15 cellular contexts compared by ENCODE assay signal in genomic region chr6:1574083-1574761, GRCh38. TPM values are rescaled to one million over a fixed set of nuclear protein-coding genes. Genes with fewer than 3 reads are reported as not detected.
A peak's percentile ranks its signal among the peaks of the same experiment; 100 is the strongest.
DNase-seq lines count a peak whose midpoint lies in the region; ATAC-seq and TF ChIP-seq lines count a peak whose summit lies in the region.
"Had no signal": no experiment of that assay in that cellular context is flagged by ENCODE, and none has a peak within 500 bp of the region (broad histone marks: within the 10 kb centered on the region; RNA-seq: fewer than 3 reads in every experiment).

No MANE protein-coding gene starts in this region.

- no peak overlapping the region for H3K27ac Mint-ChIP-seq in activated CD8-positive, alpha-beta memory T cell treated with anti-CD3 and anti-CD28 coated beads, Interleukin-2, amount 10 ng/mL, durations not matched to agents 7 days and 5 days
- no peak overlapping the region for H3K27ac Mint-ChIP-seq in endodermal cell
- H3K27ac Mint-ChIP-seq: activated CD4-positive, alpha-beta memory T cell treated with anti-CD3 and anti-CD28 coated beads, Interleukin-2, amount 10 ng/mL, durations not matched to agents 7 days and 5 days; CD4-positive, alpha-beta T cell had no signal

- no peak overlapping the region for H3K4me3 ChIP-seq in endodermal cell (ENCODE audit: low read length)
- H3K4me3 ChIP-seq in mesodermal cell (ENCODE audit: extremely low read depth, insufficient read depth, low read length, poor library complexity, severe bottlenecking) = no peak overlapping the region
- H3K4me3 ChIP-seq in thoracic aorta = no peak overlapping the region
- H3K4me3 ChIP-seq in Peyer's patch = no peak overlapping the region
- H3K4me3 ChIP-seq in spleen = no peak overlapping the region

- H3K27ac ChIP-seq in endodermal cell (ENCODE audit: low read depth, low read length) (no peak overlapping the region), mesodermal cell (ENCODE audit: low read depth, low read length, severe bottlenecking) (peak overlapping the region; percentile 61), thoracic aorta (peak overlapping the region; percentile 82 to 84), Peyer's patch (no peak overlapping the region), spleen (no peak overlapping the region)
- H3K27ac ChIP-seq: 22Rv1, neutrophil had no signal

- intact Hi-C loops in spleen (cut with DNase I; ENCODE audit: low total_unique reads) = no loop called here

- no peaks in the 10 kb centered on the region for H3K4me1 Mint-ChIP-seq in activated CD8-positive, alpha-beta memory T cell treated with anti-CD3 and anti-CD28 coated beads, Interleukin-2, amount 10 ng/mL, durations not matched to agents 7 days and 5 days
- peaks cover 25% of the 10 kb centered on the region for H3K4me1 Mint-ChIP-seq in endodermal cell
- H3K4me1 Mint-ChIP-seq: activated CD4-positive, alpha-beta memory T cell treated with anti-CD3 and anti-CD28 coated beads, Interleukin-2, amount 10 ng/mL, durations not matched to agents 7 days and 5 days had no signal

- TF ChIP-seq CTCF in endodermal cell (conservative IDR thresholded peaks at IDR 0.05) (no peak), thoracic aorta (IDR thresholded peaks at IDR 0.05) (no peak), Peyer's patch (IDR thresholded peaks at IDR 0.05) (no peak), spleen (IDR thresholded peaks at IDR 0.05 in 8 of 11, conservative IDR thresholded peaks at IDR 0.05 in 3 of 11) (no peak)

- DNase-seq in activated CD8-positive, alpha-beta memory T cell treated with anti-CD3 and anti-CD28 coated beads, Interleukin-2, amount 10 ng/mL, durations not matched to agents 7 days and 5 days = peak; percentile 9
- DNase-seq in activated CD8-positive, alpha-beta memory T cell treated with anti-CD3 and anti-CD28 coated beads, Interleukin-2, amount 50 U/mL, for 48 hours = no peak
- peak; percentile 54 for DNase-seq in endodermal cell
- no peak for DNase-seq in thoracic aorta (ENCODE audit: low spot score)
- DNase-seq in Peyer's patch = no peak
- DNase-seq in NCI-H748 treated with DMSO at 0.1 percent for 48 hours (lab: John Stamatoyannopoulos, UW) = no peak
- DNase-seq in spleen = no peak
- DNase-seq: activated CD4-positive, alpha-beta memory T cell treated with anti-CD3 and anti-CD28 coated beads, Interleukin-2, amount 10 ng/mL, durations not matched to agents 7 days and 5 days; CD4-positive, alpha-beta T cell; mesenchymal stem cell; NK-92 treated with Interleukin-12 subunit alpha and Interleukin-12 subunit beta, amount 100 ng/mL, for 24 hours; stimulated activated naive CD4-positive, alpha-beta T cell had no signal

- H3K4me1 ChIP-seq in endodermal cell (ENCODE audit: control insufficient read depth, insufficient read depth, low read length) (peaks cover 13% of the 10 kb centered on the region), mesodermal cell (ENCODE audit: control insufficient read depth, insufficient read depth, low read length, poor library complexity, severe bottlenecking) (peaks cover 15% of the 10 kb centered on the region), thoracic aorta (ENCODE audit: control insufficient read depth in 1 of 2, low read depth in 2 of 2) (peaks cover 13 to 29% of the 10 kb centered on the region in 2 donors), Peyer's patch (no peaks in the 10 kb centered on the region), spleen (no peaks in the 10 kb centered on the region)

- no peak overlapping the region for H3K4me3 Mint-ChIP-seq in activated CD8-positive, alpha-beta memory T cell treated with anti-CD3 and anti-CD28 coated beads, Interleukin-2, amount 10 ng/mL, durations not matched to agents 7 days and 5 days
- no peak overlapping the region for H3K4me3 Mint-ChIP-seq in endodermal cell
- H3K4me3 Mint-ChIP-seq: activated CD4-positive, alpha-beta memory T cell treated with anti-CD3 and anti-CD28 coated beads, Interleukin-2, amount 10 ng/mL, durations not matched to agents 7 days and 5 days; CD4-positive, alpha-beta T cell had no signal

- CTCF ChIA-PET in activated CD8-positive, alpha-beta memory T cell treated with anti-CD3 and anti-CD28 coated beads, Interleukin-2, amount 10 ng/mL, durations not matched to agents 7 days and 5 days (lab: Charles Lee) = no interaction called here

- no peak overlapping the region for H3K9ac ChIP-seq in endodermal cell (ENCODE audit: extremely low read depth, low read length, poor library complexity, severe bottlenecking)

- H3K9me3 ChIP-seq in endodermal cell (ENCODE audit: control insufficient read depth, low read length) (peaks cover 12% of the 10 kb centered on the region), mesodermal cell (ENCODE audit: control insufficient read depth, low read length) (peaks cover 3% of the 10 kb centered on the region), thoracic aorta (peaks cover 9% of the 10 kb centered on the region), Peyer's patch (no peaks in the 10 kb centered on the region), spleen (peaks cover 4 to 35% (median 29%) of the 10 kb centered on the region in 8 donors)
- H3K9me3 ChIP-seq: neutrophil had no signal

- ATAC-seq in activated CD8-positive, alpha-beta memory T cell treated with anti-CD3 and anti-CD28 coated beads, Interleukin-2, amount 10 ng/mL, durations not matched to agents 7 days and 5 days = no peak
- peak; percentile 18 for ATAC-seq in thoracic aorta (ENCODE audit: insufficient number of reproducible peaks, low FRiP score, low read depth)

- WGBS in endodermal cell (ENCODE audit: insufficient coverage in 1 of 2, insufficient read length in 1 of 2), 2 experiments = 78 to 84% methylated on average over 6 to 13 of the region's 13 CpGs
- WGBS in mesodermal cell (ENCODE audit: insufficient coverage in 2 of 2), 2 experiments = 77 to 79% methylated on average over 6 to 9 of the region's 13 CpGs
- 87 to 89% (median 88%) methylated on average over 13 of the region's 13 CpGs for WGBS in spleen, 5 donors

- no peaks in the 10 kb centered on the region for H3K36me3 ChIP-seq in endodermal cell (ENCODE audit: control insufficient read depth, insufficient read depth, low read length)
- H3K36me3 ChIP-seq in mesodermal cell (ENCODE audit: control insufficient read depth, insufficient read depth, low read length) = no peaks in the 10 kb centered on the region
- no peaks in the 10 kb centered on the region for H3K36me3 ChIP-seq in thoracic aorta
- H3K36me3 ChIP-seq in Peyer's patch = no peaks in the 10 kb centered on the region
- H3K36me3 ChIP-seq in spleen = no peaks in the 10 kb centered on the region
- H3K36me3 ChIP-seq: neutrophil had no signal

- H3K9me3 Mint-ChIP-seq in activated CD8-positive, alpha-beta memory T cell treated with anti-CD3 and anti-CD28 coated beads, Interleukin-2, amount 10 ng/mL, durations not matched to agents 7 days and 5 days (ENCODE audit: low read depth) = peaks cover 7% of the 10 kb centered on the region
- H3K9me3 Mint-ChIP-seq in endodermal cell = peaks cover 13% of the 10 kb centered on the region

- H3K27me3 Mint-ChIP-seq in activated CD8-positive, alpha-beta memory T cell treated with anti-CD3 and anti-CD28 coated beads, Interleukin-2, amount 10 ng/mL, durations not matched to agents 7 days and 5 days = peaks cover 24% of the 10 kb centered on the region
- peaks cover 15% of the 10 kb centered on the region for H3K27me3 Mint-ChIP-seq in endodermal cell (ENCODE audit: insufficient read depth)

- H3K36me3 Mint-ChIP-seq in activated CD8-positive, alpha-beta memory T cell treated with anti-CD3 and anti-CD28 coated beads, Interleukin-2, amount 10 ng/mL, durations not matched to agents 7 days and 5 days = peaks cover 2% of the 10 kb centered on the region
- no peaks in the 10 kb centered on the region for H3K36me3 Mint-ChIP-seq in endodermal cell (ENCODE audit: low read depth)

- TF ChIP-seq POLR2A in Peyer's patch (IDR thresholded peaks at IDR 0.05) (no peak), spleen (IDR thresholded peaks at IDR 0.05) (no peak)

- H3K27me3 ChIP-seq in endodermal cell (ENCODE audit: control insufficient read depth, insufficient read depth, low read length, poor library complexity, severe bottlenecking) = no peaks in the 10 kb centered on the region
- H3K27me3 ChIP-seq in thoracic aorta (replicated peaks; ENCODE audit: insufficient read depth) = no peaks in the 10 kb centered on the region
- H3K27me3 ChIP-seq in Peyer's patch = no peaks in the 10 kb centered on the region
- peaks cover 0 to 19% (median 0%) of the 10 kb centered on the region in 7 donors for H3K27me3 ChIP-seq in spleen (replicated peaks in 1 of 7)
- H3K27me3 ChIP-seq: neutrophil had no signal

RNA-seq across cellular contexts. Expression of gene FOXC1, which starts 35.5 kb away (rescaled TPM):
- under 1 TPM in 1 of 2 experiments, not detected in 1; 0.26 TPM for total RNA-seq in activated CD8-positive, alpha-beta memory T cell treated with anti-CD3 and anti-CD28 coated beads, Interleukin-2, amount 10 ng/mL, durations not matched to agents 7 days and 5 days
- total RNA-seq in endodermal cell (10 to 100 TPM in 1 of 2 donors, 1 to 10 TPM in 1; 7.1 to 10.1 TPM), thoracic aorta (100 to 1,000 TPM; 103 to 109 TPM), Peyer's patch (1 to 10 TPM in 3 of 4 donors, not detected in 1; 1.6 to 3.3 (median 2.7) TPM), spleen (1 to 10 TPM in 1 of 7 donors, under 1 TPM in 6; 0.37 to 1.1 (median 0.58) TPM)
- 2.5 TPM for polyA plus RNA-seq in endodermal cell (2013, experiment 1 of 2)
- polyA plus RNA-seq in endodermal cell (2013, experiment 2 of 2) = 2.4 TPM
- polyA plus RNA-seq in mesodermal cell (2013, experiment 1 of 2) = 8.1 TPM
- 6.1 TPM for polyA plus RNA-seq in mesodermal cell (2013, experiment 2 of 2)
- polyA plus RNA-seq in spleen = under 1 TPM; 0.20 to 0.67 (median 0.53) TPM
- total RNA-seq: CD4-positive, alpha-beta T cell had no signal

Comparison
In these comparisons a context has a peak if more than half of its experiments do, and no peak if none do; other contexts are left out.
1. DNase-seq: peak in activated CD8-positive, alpha-beta memory T cell treated with anti-CD3 and anti-CD28 coated beads, Interleukin-2, amount 10 ng/mL, durations not matched to agents 7 days and 5 days (single experiment) and endodermal cell (single experiment); none in activated CD8-positive, alpha-beta memory T cell treated with anti-CD3 and anti-CD28 coated beads, Interleukin-2, amount 50 U/mL, for 48 hours (single experiment), thoracic aorta (single experiment), Peyer's patch (0 of 3), NCI-H748 treated with DMSO at 0.1 percent for 48 hours (single experiment) and spleen (single experiment).
2. H3K27ac ChIP-seq: peak in mesodermal cell (single experiment) and thoracic aorta (2 of 2); none in endodermal cell (single experiment), Peyer's patch (0 of 4) and spleen (0 of 8).
3. RNA of gene FOXC1, which starts 35.5 kb away (total RNA-seq): 103 to 109 TPM in thoracic aorta; 7.1 to 10.1 TPM in endodermal cell, 1.6 to 3.3 TPM in Peyer's patch, 0.37 to 1.1 TPM in spleen and 0.26 TPM in activated CD8-positive, alpha-beta memory T cell treated with anti-CD3 and anti-CD28 coated beads, Interleukin-2, amount 10 ng/mL, durations not matched to agents 7 days and 5 days; every median in the first group is over 4 times any median in the second.